In genomic region chr14:100049220-100049619, GRCh38 we compare ENCODE assay signal across 15 cellular contexts. TPM values are rescaled to one million over a fixed set of nuclear protein-coding genes. Genes with fewer than 3 reads are reported as not detected.
DNase-seq lines count a peak whose midpoint lies in the region; ATAC-seq and TF ChIP-seq lines count a peak whose summit lies in the region.
"Had no signal": no experiment of that assay in that cellular context is flagged by ENCODE, and none has a peak within 500 bp of the region (broad histone marks: within the 10 kb centered on the region; RNA-seq: fewer than 3 reads in every experiment).

No MANE protein-coding gene starts in this region.

- CTCF ChIA-PET in activated naive CD4-positive, alpha-beta T cell treated with anti-CD3 and anti-CD28 coated beads for 36 hours (lab: Charles Lee), result interaction anchor here (1.1 to 1.5 kb wide), 2 partner anchors 12 to 19 kb away, joined by 3 to 5 read pairs; no protein-coding TSS in a partner anchor
- CTCF ChIA-PET in activated CD8-positive, alpha-beta T cell treated with anti-CD3 and anti-CD28 coated beads, Interleukin-2, amount 10 ng/mL, durations not matched to agents 7 days and 5 days (lab: Charles Lee), result interaction anchor here (0.7 to 2.2 kb wide), 11 partner anchors 8 to 144 kb away, joined by 3 to 10 read pairs (median 3); no protein-coding TSS in a partner anchor

- peak overlapping the region in 1 of 2 donors; percentile 55 for H3K27ac Mint-ChIP-seq in activated naive CD4-positive, alpha-beta T cell treated with anti-CD3 and anti-CD28 coated beads, Interleukin-2, amount 50 U/mL, for 72 hours
- no peak overlapping the region for H3K27ac Mint-ChIP-seq in activated naive CD4-positive, alpha-beta T cell treated with anti-CD3 and anti-CD28 coated beads for 36 hours
- peak overlapping the region; percentile 1 for H3K27ac Mint-ChIP-seq in activated CD8-positive, alpha-beta T cell treated with anti-CD3 and anti-CD28 coated beads, Interleukin-2, amount 10 ng/mL, durations not matched to agents 7 days and 5 days
- H3K27ac Mint-ChIP-seq in endodermal cell, result no peak overlapping the region

- H3K4me1 Mint-ChIP-seq in activated naive CD4-positive, alpha-beta T cell treated with anti-CD3 and anti-CD28 coated beads for 36 hours (ENCODE audit: low read depth), result peaks cover 16% of the 10 kb centered on the region
- H3K4me1 Mint-ChIP-seq in activated CD8-positive, alpha-beta T cell treated with anti-CD3 and anti-CD28 coated beads, Interleukin-2, amount 10 ng/mL, durations not matched to agents 7 days and 5 days (ENCODE audit: low read depth), result peaks cover 34% of the 10 kb centered on the region
- peaks cover 4% of the 10 kb centered on the region for H3K4me1 Mint-ChIP-seq in endodermal cell

- 92% methylated on average over 1 to 2 of the region's 2 CpGs for WGBS in endodermal cell (ENCODE audit: insufficient coverage in 1 of 2, insufficient read length in 1 of 2), 2 experiments

- no peaks in the 10 kb centered on the region for H3K27me3 ChIP-seq in endodermal cell (ENCODE audit: control insufficient read depth, insufficient read depth, low read length, poor library complexity, severe bottlenecking)
- H3K27me3 ChIP-seq: vagina had no signal

- no peak overlapping the region for H3K9ac ChIP-seq in endodermal cell (ENCODE audit: extremely low read depth, low read length, poor library complexity, severe bottlenecking)

- no peak overlapping the region for H3K4me3 ChIP-seq in skeletal muscle cell (ENCODE audit: low read depth, low read length)
- no peak overlapping the region for H3K4me3 ChIP-seq in endodermal cell (ENCODE audit: low read length)
- H3K4me3 ChIP-seq: vagina had no signal

- no peaks in the 10 kb centered on the region for H3K27me3 Mint-ChIP-seq in activated naive CD4-positive, alpha-beta T cell treated with anti-CD3 and anti-CD28 coated beads for 36 hours (ENCODE audit: low read depth)
- H3K27me3 Mint-ChIP-seq in activated CD8-positive, alpha-beta T cell treated with anti-CD3 and anti-CD28 coated beads, Interleukin-2, amount 10 ng/mL, durations not matched to agents 7 days and 5 days (ENCODE audit: low read depth), result no peaks in the 10 kb centered on the region
- H3K27me3 Mint-ChIP-seq in endodermal cell (ENCODE audit: insufficient read depth), result no peaks in the 10 kb centered on the region

- H3K9me3 Mint-ChIP-seq in activated naive CD4-positive, alpha-beta T cell treated with anti-CD3 and anti-CD28 coated beads, Interleukin-2, amount 50 U/mL, for 72 hours, result no peaks in the 10 kb centered on the region
- no peaks in the 10 kb centered on the region for H3K9me3 Mint-ChIP-seq in activated naive CD4-positive, alpha-beta T cell treated with anti-CD3 and anti-CD28 coated beads for 36 hours
- no peaks in the 10 kb centered on the region for H3K9me3 Mint-ChIP-seq in activated CD8-positive, alpha-beta T cell treated with anti-CD3 and anti-CD28 coated beads, Interleukin-2, amount 10 ng/mL, durations not matched to agents 7 days and 5 days (ENCODE audit: insufficient read depth)
- H3K9me3 Mint-ChIP-seq in endodermal cell, result no peaks in the 10 kb centered on the region

- no peaks in the 10 kb centered on the region for H3K4me1 ChIP-seq in endodermal cell (ENCODE audit: control insufficient read depth, insufficient read depth, low read length)

- POLR2A ChIA-PET in activated CD8-positive, alpha-beta T cell treated with anti-CD3 and anti-CD28 coated beads, Interleukin-2, amount 10 ng/mL, durations not matched to agents 7 days and 5 days (lab: Charles Lee), result interaction anchor here (0.5 to 1.7 kb wide), 3 partner anchors 9 to 253 kb away, joined by 3 to 22 read pairs (median 3); partner anchors contain the start of gene EVL

- H3K36me3 ChIP-seq in endodermal cell (ENCODE audit: control insufficient read depth, insufficient read depth, low read length), result no peaks in the 10 kb centered on the region
- H3K36me3 ChIP-seq: vagina had no signal

- DNase-seq in activated naive CD4-positive, alpha-beta T cell treated with anti-CD3 and anti-CD28 coated beads, Interleukin-2, amount 50 U/mL, for 72 hours (ENCODE audit: low spot score in 2 of 2), result no peak
- no peak for DNase-seq in activated naive CD4-positive, alpha-beta T cell treated with anti-CD3 and anti-CD28 coated beads for 36 hours
- DNase-seq in activated CD8-positive, alpha-beta T cell treated with anti-CD3 and anti-CD28 coated beads, Interleukin-2, amount 10 ng/mL, durations not matched to agents 7 days and 5 days, result no peak
- DNase-seq in fibroblast of gingiva (ENCODE audit: low read depth) (peak; percentile 53), skeletal muscle cell (ENCODE audit: low read depth) (peak; percentile 74), nucleus accumbens (lab: John Stamatoyannopoulos, UW) (no peak), NCI-H345 treated with DMSO at 0.1 percent for 48 hours (lab: John Stamatoyannopoulos, UW; ENCODE audit: unreplicated experiment) (no peak), endodermal cell (no peak)
- DNase-seq: DMS 273 treated with DMSO at 0.1 percent for 48 hours; KG1; NCI-H2029; SIG-M5; stimulated activated CD4-positive, alpha-beta T cell treated with anti-CD3 and anti-CD28 coated beads, Interleukin-2, amount 100 ng/mL, for 24 hours had no signal

- intact Hi-C loops in activated naive CD4-positive, alpha-beta T cell treated with anti-CD3 and anti-CD28 coated beads for 36 hours (cut with micrococcal nuclease), result no loop called here

- peak; percentile 47 to 57 for ATAC-seq in activated naive CD4-positive, alpha-beta T cell treated with anti-CD3 and anti-CD28 coated beads, Interleukin-2, amount 50 U/mL, for 72 hours
- peak; percentile 28 for ATAC-seq in activated CD8-positive, alpha-beta T cell treated with anti-CD3 and anti-CD28 coated beads, Interleukin-2, amount 10 ng/mL, durations not matched to agents 7 days and 5 days

- H3K4me3 Mint-ChIP-seq in activated naive CD4-positive, alpha-beta T cell treated with anti-CD3 and anti-CD28 coated beads for 36 hours, result no peak overlapping the region
- no peak overlapping the region for H3K4me3 Mint-ChIP-seq in activated CD8-positive, alpha-beta T cell treated with anti-CD3 and anti-CD28 coated beads, Interleukin-2, amount 10 ng/mL, durations not matched to agents 7 days and 5 days
- no peak overlapping the region for H3K4me3 Mint-ChIP-seq in endodermal cell

- no peak for TF ChIP-seq CTCF in endodermal cell (conservative IDR thresholded peaks at IDR 0.05)

- peaks cover 16 to 18% of the 10 kb centered on the region in 2 donors for H3K36me3 Mint-ChIP-seq in activated naive CD4-positive, alpha-beta T cell treated with anti-CD3 and anti-CD28 coated beads, Interleukin-2, amount 50 U/mL, for 72 hours
- no peaks in the 10 kb centered on the region for H3K36me3 Mint-ChIP-seq in activated naive CD4-positive, alpha-beta T cell treated with anti-CD3 and anti-CD28 coated beads for 36 hours (ENCODE audit: low read depth)
- H3K36me3 Mint-ChIP-seq in activated CD8-positive, alpha-beta T cell treated with anti-CD3 and anti-CD28 coated beads, Interleukin-2, amount 10 ng/mL, durations not matched to agents 7 days and 5 days (ENCODE audit: low read depth), result peaks cover 16% of the 10 kb centered on the region
- H3K36me3 Mint-ChIP-seq in endodermal cell (ENCODE audit: low read depth), result no peaks in the 10 kb centered on the region

- H3K9me3 ChIP-seq in endodermal cell (ENCODE audit: control insufficient read depth, low read length), result no peaks in the 10 kb centered on the region
- H3K9me3 ChIP-seq: vagina had no signal

- H3K27ac ChIP-seq in endodermal cell (ENCODE audit: low read depth, low read length), result no peak overlapping the region
- H3K27ac ChIP-seq: vagina, VCaP had no signal

RNA-seq across cellular contexts. Expression of gene EVL, which starts 16.0 kb away (rescaled TPM):
- total RNA-seq in activated naive CD4-positive, alpha-beta T cell treated with anti-CD3 and anti-CD28 coated beads, Interleukin-2, amount 50 U/mL, for 72 hours, result 100 to 1,000 TPM; 342 to 426 TPM
- 100 to 1,000 TPM; 173 to 175 TPM for total RNA-seq in activated naive CD4-positive, alpha-beta T cell treated with anti-CD3 and anti-CD28 coated beads for 36 hours
- 100 to 1,000 TPM; 863 to 926 TPM for total RNA-seq in activated CD8-positive, alpha-beta T cell treated with anti-CD3 and anti-CD28 coated beads, Interleukin-2, amount 10 ng/mL, durations not matched to agents 7 days and 5 days
- 10 to 100 TPM; 61.1 to 71.3 TPM for total RNA-seq in endodermal cell
- polyA plus RNA-seq in endodermal cell (2013, experiment 1 of 2), result 234 TPM
- polyA plus RNA-seq in endodermal cell (2013, experiment 2 of 2), result 188 TPM

Comparison
In these comparisons a context has a peak if more than half of its experiments do, and no peak if none do; other contexts are left out.
1. DNase-seq: peak in fibroblast of gingiva (single experiment) and skeletal muscle cell (single experiment); none in activated naive CD4-positive, alpha-beta T cell treated with anti-CD3 and anti-CD28 coated beads, Interleukin-2, amount 50 U/mL, for 72 hours (0 of 2), activated naive CD4-positive, alpha-beta T cell treated with anti-CD3 and anti-CD28 coated beads for 36 hours (single experiment), activated CD8-positive, alpha-beta T cell treated with anti-CD3 and anti-CD28 coated beads, Interleukin-2, amount 10 ng/mL, durations not matched to agents 7 days and 5 days (single experiment), nucleus accumbens (0 of 56), NCI-H345 treated with DMSO at 0.1 percent for 48 hours (single experiment) and endodermal cell (single experiment).